In genomic region chr21:24428539-24429186, GRCh38 we compare ENCODE assay signal across 8 cellular contexts.
DNase-seq lines count a peak whose midpoint lies in the region; ATAC-seq and TF ChIP-seq lines count a peak whose summit lies in the region.

No MANE protein-coding gene starts in this region.

- peak overlapping the region; percentile 75 for H3K4me3 Mint-ChIP-seq in central memory CD8-positive, alpha-beta T cell

- DNase-seq in GM06990 (ENCODE audit: extremely low read depth, insufficient read length) (no peak), GOT3 (lab: John Stamatoyannopoulos, UW) (no peak), activated gamma-delta T cell treated with Interleukin-2 at 50 U/mL for 16 hours (no peak), NCI-H524 treated with DMSO at 0.1 percent for 48 hours (lab: John Stamatoyannopoulos, UW) (no peak), NCI-H510A treated with DMSO at 0.1 percent for 48 hours (lab: John Stamatoyannopoulos, UW) (no peak)
- DNase-seq in central memory CD8-positive, alpha-beta T cell (ENCODE audit: low spot score in 2 of 2) = no peak

- H3K36me3 ChIP-seq in GM06990 (ENCODE audit: control insufficient read depth, insufficient read depth, low read length) = no peaks in the 10 kb centered on the region

- H3K27me3 ChIP-seq in GM06990 (replicated peaks; ENCODE audit: control insufficient read depth, insufficient read depth, low read length) = no peaks in the 10 kb centered on the region

- ATAC-seq in GM19467 (IDR thresholded peaks at IDR 0.05; ENCODE audit: unreplicated experiment) (peak; percentile 87), HG03520 (IDR thresholded peaks at IDR 0.05; ENCODE audit: unreplicated experiment) (peak; percentile 63)
- peak; percentile 69 for ATAC-seq in central memory CD8-positive, alpha-beta T cell (replicated peaks; ENCODE audit: extremely low read depth, poor library complexity, severe bottlenecking)

- no peak for TF ChIP-seq CTCF in GM06990 (IDR thresholded peaks at IDR 0.05; ENCODE audit: insufficient read depth, low read length, poor library complexity, severe bottlenecking)

- H3K27ac Mint-ChIP-seq in central memory CD8-positive, alpha-beta T cell (ENCODE audit: low read depth) = peak overlapping the region; percentile 50

- peaks cover 1% of the 10 kb centered on the region for H3K36me3 Mint-ChIP-seq in central memory CD8-positive, alpha-beta T cell (ENCODE audit: insufficient read depth)

- no peaks in the 10 kb centered on the region for H3K27me3 Mint-ChIP-seq in central memory CD8-positive, alpha-beta T cell

- peak overlapping the region; percentile 56 for H3K4me3 ChIP-seq in GM06990 (replicated peaks; ENCODE audit: low read depth, low read length)

- H3K9me3 Mint-ChIP-seq in central memory CD8-positive, alpha-beta T cell = peaks cover 9% of the 10 kb centered on the region

- H3K4me1 Mint-ChIP-seq in central memory CD8-positive, alpha-beta T cell = peaks cover 6% of the 10 kb centered on the region
